ENCODE assay signal across 22 cellular contexts in the genomic region with DNA sequence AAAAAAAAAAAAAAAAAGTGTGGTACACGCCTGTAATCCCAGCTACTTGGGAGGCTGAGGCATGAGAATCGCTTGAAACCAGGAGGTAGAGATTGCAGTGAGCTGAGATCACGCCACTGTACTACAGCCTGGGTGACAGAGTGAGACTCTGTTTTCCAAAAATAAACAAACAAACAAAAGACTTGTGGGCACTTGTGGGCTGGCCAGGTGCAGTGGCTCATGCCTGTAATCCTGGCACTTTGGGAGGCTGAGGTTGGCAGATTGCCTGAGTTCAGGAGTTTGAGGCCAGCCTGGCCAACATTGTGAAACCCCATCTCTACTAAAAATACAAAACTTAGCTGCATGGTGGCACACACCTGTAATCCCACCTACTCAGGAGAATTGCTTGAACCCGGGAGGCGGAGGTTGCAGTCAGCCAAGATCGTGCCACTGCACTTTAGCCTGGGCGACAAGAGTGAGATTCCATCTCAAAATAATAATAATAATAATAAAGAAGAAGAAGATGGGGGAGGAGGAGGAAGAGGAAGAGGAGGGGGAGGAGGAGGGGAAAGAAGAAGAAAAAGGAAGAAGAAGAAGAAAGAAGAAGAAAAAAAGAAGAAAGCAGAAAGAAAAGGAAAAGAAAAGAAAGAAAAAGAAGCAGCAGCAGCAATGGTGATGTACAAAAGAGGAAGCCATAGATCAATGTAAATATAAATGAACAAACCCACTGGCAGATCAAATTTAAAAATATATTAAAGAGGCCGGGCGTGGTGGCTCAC. TPM values are rescaled to one million over a fixed set of nuclear protein-coding genes. Genes with fewer than 3 reads are reported as not detected.
A peak's percentile ranks its signal among the peaks of the same experiment; 100 is the strongest.
DNase-seq lines count a peak whose midpoint lies in the region; ATAC-seq and TF ChIP-seq lines count a peak whose summit lies in the region.
"Had no signal": no experiment of that assay in that cellular context is flagged by ENCODE, and none has a peak within 500 bp of the region (broad histone marks: within the 10 kb centered on the region; RNA-seq: fewer than 3 reads in every experiment).

No MANE protein-coding gene starts in this region.

- TF ChIP-seq CTCF in osteocyte (IDR thresholded peaks at IDR 0.05) = no peak

- peak; percentile 7 for DNase-seq in COLO668 (lab: John Stamatoyannopoulos, UW; ENCODE audit: unreplicated experiment)
- DNase-seq in DMS79 (lab: John Stamatoyannopoulos, UW) = peak; percentile 61
- peak; percentile 33 for DNase-seq in NCI-H2107 (lab: John Stamatoyannopoulos, UW)
- DNase-seq in astrocyte of the hippocampus (ENCODE audit: low read depth, low spot score) = peak; percentile 15
- DNase-seq in osteocyte (ENCODE audit: extremely low spot score, unreplicated experiment) = no peak
- DNase-seq in hepatic stellate cell (ENCODE audit: low spot score) = no peak
- DNase-seq: activated CD4-positive, alpha-beta T cell treated with anti-CD3 and anti-CD28 coated beads, Interleukin-2, amount 10 ng/mL, durations not matched to agents 7 days and 5 days; activated T-cell treated with anti-CD3 and anti-CD28 coated beads, Interleukin-2, amount 50 U/mL, for 48 hours; adrenal gland; GM23248; left ventricle myocardium inferior; naive B cell; NCI-H446; NK-92 treated with Interleukin-12 subunit alpha and Interleukin-12 subunit beta, amount 100 ng/mL, for 24 hours; PC-9; SIG-M5; stimulated activated naive CD8-positive, alpha-beta T cell treated with anti-CD3 and anti-CD28 coated beads, Interleukin-15, Interleukin-2, amounts not matched to agents 100 U/mL and 50 U/mL, for 24 hours; SW 1271; T1000 had no signal

- no peaks in the 10 kb centered on the region for H3K36me3 Mint-ChIP-seq in osteocyte (ENCODE audit: unreplicated experiment)
- H3K36me3 Mint-ChIP-seq: brain, naive B cell had no signal

- H3K27me3 Mint-ChIP-seq in osteocyte (ENCODE audit: unreplicated experiment) = peaks cover 31% of the 10 kb centered on the region

- no peak overlapping the region for H3K4me3 Mint-ChIP-seq in osteocyte (ENCODE audit: unreplicated experiment)
- H3K4me3 Mint-ChIP-seq: activated CD4-positive, alpha-beta T cell treated with anti-CD3 and anti-CD28 coated beads, Interleukin-2, amount 10 ng/mL, durations not matched to agents 7 days and 5 days; brain; naive B cell had no signal

- no peak overlapping the region for H3K27ac Mint-ChIP-seq in osteocyte (ENCODE audit: unreplicated experiment)
- H3K27ac Mint-ChIP-seq: activated CD4-positive, alpha-beta T cell treated with anti-CD3 and anti-CD28 coated beads, Interleukin-2, amount 10 ng/mL, durations not matched to agents 7 days and 5 days; brain; naive B cell had no signal

- no peak for ATAC-seq in HG03565 (IDR thresholded peaks at IDR 0.05; ENCODE audit: unreplicated experiment)
- ATAC-seq in HG02973 (IDR thresholded peaks at IDR 0.05; ENCODE audit: unreplicated experiment) = no peak
- ATAC-seq: stimulated activated naive CD8-positive, alpha-beta T cell treated with anti-CD3 and anti-CD28 coated beads, Interleukin-15, Interleukin-2, amounts not matched to agents 100 U/mL and 50 U/mL, for 24 hours had no signal

- no peaks in the 10 kb centered on the region for H3K9me3 Mint-ChIP-seq in osteocyte (ENCODE audit: unreplicated experiment)
- H3K9me3 Mint-ChIP-seq: activated CD4-positive, alpha-beta T cell treated with anti-CD3 and anti-CD28 coated beads, Interleukin-2, amount 10 ng/mL, durations not matched to agents 7 days and 5 days; brain; naive B cell had no signal

- H3K4me1 Mint-ChIP-seq in osteocyte (ENCODE audit: unreplicated experiment) = no peaks in the 10 kb centered on the region
- H3K4me1 Mint-ChIP-seq: activated CD4-positive, alpha-beta T cell treated with anti-CD3 and anti-CD28 coated beads, Interleukin-2, amount 10 ng/mL, durations not matched to agents 7 days and 5 days; brain; naive B cell had no signal

RNA-seq across cellular contexts. Expression of gene CCNT1, which starts 27.9 kb away (rescaled TPM):
- total RNA-seq in osteocyte = 32.9 and 33.8 TPM in 2 replicates

RNA-seq across cellular contexts. Expression of gene ADCY6, which starts 44.5 kb away (rescaled TPM):
- 71.7 and 71.9 TPM in 2 replicates for total RNA-seq in osteocyte
- total RNA-seq: activated CD4-positive, alpha-beta T cell treated with anti-CD3 and anti-CD28 coated beads, Interleukin-2, amount 10 ng/mL, durations not matched to agents 7 days and 5 days had no signal

Comparison
In these comparisons a context has a peak if more than half of its experiments do, and no peak if none do; other contexts are left out.
1. DNase-seq: peak in COLO668 (single experiment), DMS79 (single experiment), NCI-H2107 (single experiment) and astrocyte of the hippocampus (single experiment); none in osteocyte (single experiment) and hepatic stellate cell (single experiment).